1 cellular context compared by ENCODE assay signal in genomic region chr12:47885012-47885501, GRCh38.
TF ChIP-seq lines count a peak whose summit lies in the region.

No MANE protein-coding gene starts in this region.

TF ChIP-seq in GM23338, 12 proteins besides CTCF, POLR2A, EP300 and RAD21 (continued from another document):
- TF ChIP-seq EZH2phosphoT487 (IDR thresholded peaks at IDR 0.05; ENCODE audit: unreplicated experiment) (no peak), REST (IDR thresholded peaks at IDR 0.05; ENCODE audit: unreplicated experiment) (no peak), STAT1 (IDR thresholded peaks at IDR 0.05; ENCODE audit: unreplicated experiment) (no peak)
TF ChIP-seq in GM23338: peak in this region for 0.
